10 cellular contexts compared by ENCODE assay signal in genomic region chr1:16615253-16616252, GRCh38. TPM values are rescaled to one million over a fixed set of nuclear protein-coding genes. Genes with fewer than 3 reads are reported as not detected.
DNase-seq lines count a peak whose midpoint lies in the region; ATAC-seq and TF ChIP-seq lines count a peak whose summit lies in the region.
"Had no signal": no experiment of that assay in that cellular context is flagged by ENCODE, and none has a peak within 500 bp of the region (broad histone marks: within the 10 kb centered on the region; RNA-seq: fewer than 3 reads in every experiment).

No MANE protein-coding gene starts in this region.

- no peaks in the 10 kb centered on the region for H3K27me3 Mint-ChIP-seq in CD14-positive monocyte (ENCODE audit: low read depth in 3 of 3)
- H3K27me3 Mint-ChIP-seq: stimulated activated naive CD8-positive, alpha-beta T cell treated with anti-CD3 and anti-CD28 coated beads, Interleukin-15, amount 100 ng/mL, for 72 hours had no signal

- DNase-seq in CD14-positive monocyte (ENCODE audit: low spot score) (peak; percentile 43), GM20000 (ENCODE audit: low spot score) (peak; percentile 50), colonic mucosa (peak; percentile 36), omental fat pad (ENCODE audit: low spot score) (peak; percentile 27), EL (no peak), T-helper 1 cell (no peak)
- no peak for DNase-seq in stimulated activated CD4-positive, alpha-beta T cell treated with anti-CD3 and anti-CD28 coated beads, Interleukin-1b, Interleukin-23, amount 100 ng/mL, for 48 hours
- DNase-seq: activated T-cell treated with anti-CD3 and anti-CD28 coated beads, Interleukin-2, amount 50 U/mL, for 4 hours; gastrocnemius medialis; stimulated activated naive CD8-positive, alpha-beta T cell treated with anti-CD3 and anti-CD28 coated beads, Interleukin-15, amount 100 ng/mL, for 72 hours had no signal

- peaks cover 5% of the 10 kb centered on the region for H3K4me1 ChIP-seq in colonic mucosa

- ATAC-seq in omental fat pad (ENCODE audit: low FRiP score), result no peak
- ATAC-seq: activated T-cell treated with anti-CD3 and anti-CD28 coated beads, Interleukin-2, amount 50 U/mL, for 4 hours; gastrocnemius medialis; stimulated activated naive CD8-positive, alpha-beta T cell treated with anti-CD3 and anti-CD28 coated beads, Interleukin-15, amount 100 ng/mL, for 72 hours had no signal

- H3K4me3 ChIP-seq in colonic mucosa, result no peak overlapping the region
- H3K4me3 ChIP-seq: gastrocnemius medialis had no signal

- no peaks in the 10 kb centered on the region for H3K9me3 Mint-ChIP-seq in CD14-positive monocyte
- H3K9me3 Mint-ChIP-seq: activated T-cell treated with anti-CD3 and anti-CD28 coated beads, Interleukin-2, amount 50 U/mL, for 4 hours; stimulated activated naive CD8-positive, alpha-beta T cell treated with anti-CD3 and anti-CD28 coated beads, Interleukin-15, amount 100 ng/mL, for 72 hours had no signal

- H3K4me1 Mint-ChIP-seq in CD14-positive monocyte, result no peaks in the 10 kb centered on the region
- H3K4me1 Mint-ChIP-seq: stimulated activated naive CD8-positive, alpha-beta T cell treated with anti-CD3 and anti-CD28 coated beads, Interleukin-15, amount 100 ng/mL, for 72 hours had no signal

- H3K4me3 Mint-ChIP-seq in CD14-positive monocyte, result no peak overlapping the region
- H3K4me3 Mint-ChIP-seq: activated T-cell treated with anti-CD3 and anti-CD28 coated beads, Interleukin-2, amount 50 U/mL, for 4 hours; stimulated activated naive CD8-positive, alpha-beta T cell treated with anti-CD3 and anti-CD28 coated beads, Interleukin-15, amount 100 ng/mL, for 72 hours had no signal

- no peaks in the 10 kb centered on the region for H3K27me3 ChIP-seq in colonic mucosa
- H3K27me3 ChIP-seq: gastrocnemius medialis had no signal

- no peaks in the 10 kb centered on the region for H3K9me3 ChIP-seq in colonic mucosa
- H3K9me3 ChIP-seq: gastrocnemius medialis had no signal

- no peak overlapping the region for H3K27ac Mint-ChIP-seq in CD14-positive monocyte
- H3K27ac Mint-ChIP-seq: stimulated activated naive CD8-positive, alpha-beta T cell treated with anti-CD3 and anti-CD28 coated beads, Interleukin-15, amount 100 ng/mL, for 72 hours had no signal

- H3K27ac ChIP-seq in colonic mucosa, result no peak overlapping the region
- H3K27ac ChIP-seq: gastrocnemius medialis had no signal

- intact Hi-C loops in CD14-positive monocyte (cut with micrococcal nuclease), result no loop called here
- intact Hi-C loops in colonic mucosa (cut with DNase I), result no loop called here

- H3K36me3 Mint-ChIP-seq in CD14-positive monocyte, result no peaks in the 10 kb centered on the region

- TF ChIP-seq CTCF in CD14-positive monocyte (IDR thresholded peaks at IDR 0.05) (no peak), GM20000 (IDR thresholded peaks at IDR 0.05; ENCODE audit: extremely low read depth, missing control alignments) (no peak), colonic mucosa (IDR thresholded peaks at IDR 0.05) (no peak), omental fat pad (IDR thresholded peaks at IDR 0.05) (no peak)

- no peak overlapping the region for H3K9ac ChIP-seq in colonic mucosa (ENCODE audit: low read depth in 2 of 2, low read length in 2 of 2)

- H3K36me3 ChIP-seq in colonic mucosa, result peaks cover 5% of the 10 kb centered on the region

RNA-seq across cellular contexts. Expression of gene NBPF1, which starts 2.2 kb away (rescaled TPM):
- polyA plus RNA-seq in CD14-positive monocyte, result 1 to 10 TPM; 2.6 to 4.3 TPM
- total RNA-seq in colonic mucosa (10 to 100 TPM; 45.2 to 54.3 TPM), omental fat pad (10 to 100 TPM; 22.9 to 63.6 (median 41.6) TPM)

RNA-seq across cellular contexts. Expression of gene RNU1-3, which starts 51.2 kb away (rescaled TPM):
- polyA plus RNA-seq in CD14-positive monocyte, result not detected
- total RNA-seq in colonic mucosa, result 1,000 to 10,000 TPM; 1,159 to 2,517 TPM
- total RNA-seq in omental fat pad, result under 1 TPM; under 0.01 TPM

Comparison
In these comparisons a context has a peak if more than half of its experiments do, and no peak if none do; other contexts are left out.
1. DNase-seq: peak in CD14-positive monocyte (single experiment), GM20000 (single experiment), colonic mucosa (single experiment) and omental fat pad (single experiment); none in EL (single experiment), stimulated activated CD4-positive, alpha-beta T cell treated with anti-CD3 and anti-CD28 coated beads, Interleukin-1b, Interleukin-23, amount 100 ng/mL, for 48 hours (single experiment) and T-helper 1 cell (0 of 5).
2. RNA of gene RNU1-3, which starts 51.2 kb away (total RNA-seq): 1,159 to 2,517 TPM in colonic mucosa; under 0.01 TPM in omental fat pad; every median in the first group is over 1,000 times any median in the second.